In genomic region chr9:100739666-100740065, GRCh38 we compare ENCODE assay signal across 1 cellular context.
TF ChIP-seq lines count a peak whose summit lies in the region.

No MANE protein-coding gene starts in this region.

TF ChIP-seq in HepG2, 621 proteins besides CTCF, POLR2A, EP300 and RAD21 (continued from another document):
- TF ChIP-seq GLMP (CRISPR knock-in tag; IDR thresholded peaks at IDR 0.05; ENCODE audit: borderline replicate concordance), result no peak
- TF ChIP-seq ZNF430 (CRISPR knock-in tag; IDR thresholded peaks at IDR 0.05), result no peak
- TF ChIP-seq NFE2L1 (CRISPR knock-in tag; IDR thresholded peaks at IDR 0.05; ENCODE audit: borderline replicate concordance), result no peak
- TF ChIP-seq ZNF17 (CRISPR knock-in tag; IDR thresholded peaks at IDR 0.05), result no peak
- no peak for TF ChIP-seq ZFY (CRISPR knock-in tag; IDR thresholded peaks at IDR 0.05)
- TF ChIP-seq GPN1 (CRISPR knock-in tag; IDR thresholded peaks at IDR 0.05; ENCODE audit: borderline replicate concordance), result no peak
- no peak for TF ChIP-seq MEF2D (CRISPR knock-in tag; IDR thresholded peaks at IDR 0.05)
- no peak for TF ChIP-seq RBM22 (optimal IDR thresholded peaks at IDR 0.05; ENCODE audit: low read length)
- TF ChIP-seq ZNF841 (CRISPR knock-in tag; IDR thresholded peaks at IDR 0.05; ENCODE audit: borderline replicate concordance), result no peak
- TF ChIP-seq MAZ (IDR thresholded peaks at IDR 0.05; ENCODE audit: borderline replicate concordance, low read depth, low read length), result no peak
- no peak for TF ChIP-seq MAZ (CRISPR knock-in tag; IDR thresholded peaks at IDR 0.05; ENCODE audit: low read depth)
- no peak for TF ChIP-seq ARID5B (CRISPR knock-in tag; IDR thresholded peaks at IDR 0.05)
